Comparison of ENCODE assay signal across 24 cellular contexts in genomic region chr3:60095511-60095910, GRCh38.
"Had no signal": no experiment of that assay in that cellular context is flagged by ENCODE, and none has a peak within 500 bp of the region (broad histone marks: within the 10 kb centered on the region; RNA-seq: fewer than 3 reads in every experiment).

No MANE protein-coding gene starts in this region.

- ATAC-seq: activated T-cell treated with anti-CD3 and anti-CD28 coated beads, Interleukin-2, amount 50 U/mL, for 72 hours; gastroesophageal sphincter; left ventricle myocardium superior; sciatic nerve; stimulated activated naive B cell treated with anti-CD40 and anti-IgM and Interleukin-4, amounts not matched to agents 10 μg/mL and 1 μg/mL and 100 μg/mL, for 72 hours had no signal

- DNase-seq: activated CD4-positive, alpha-beta memory T cell treated with anti-CD3 and anti-CD28 coated beads for 36 hours; activated CD4-positive, alpha-beta T cell treated with anti-CD3 and anti-CD28 coated beads for 4 hours; activated CD4-positive, CD25-positive, alpha-beta regulatory T cell; activated effector memory CD4-positive, alpha-beta T cell treated with Interleukin-2 at 50 U/mL for 16 hours; activated naive CD4-positive, alpha-beta T cell treated with anti-CD3 and anti-CD28 coated beads for 36 hours; activated naive CD8-positive, alpha-beta T cell treated with anti-CD3 and anti-CD28 coated beads, Interleukin-2, amount 10 ng/mL, durations not matched to agents 7 days and 5 days; activated T-cell treated with anti-CD3 and anti-CD28 coated beads, Interleukin-2, amount 50 U/mL, for 72 hours; amniotic stem cell; colonic mucosa; endodermal cell; head of caudate nucleus; left ventricle myocardium superior; mammary epithelial cell; nephron progenitor cell; stimulated activated CD4-positive, alpha-beta T cell treated with anti-CD3 and anti-CD28 coated beads, Interleukin-15, amount 100 ng/mL, for 24 hours; stimulated activated CD4-positive, alpha-beta T cell treated with anti-CD3 and anti-CD28 coated beads, Interleukin-2, amount 100 ng/mL, for 48 hours; stimulated activated CD8-positive, alpha-beta memory T cell treated with anti-CD3 and anti-CD28 coated beads, Interleukin-4, amount 100 ng/mL, for 48 hours; stimulated activated naive B cell treated with anti-CD40 and anti-IgM and Interleukin-4, amounts not matched to agents 10 μg/mL and 1 μg/mL and 100 μg/mL, for 72 hours had no signal

- H3K4me1 ChIP-seq: colonic mucosa, gastroesophageal sphincter, vagina had no signal

- H3K27ac ChIP-seq: colonic mucosa, epithelial cell of prostate, gastroesophageal sphincter, vagina had no signal

- H3K27me3 ChIP-seq: colonic mucosa, gastroesophageal sphincter, vagina had no signal

- H3K4me3 Mint-ChIP-seq: activated CD4-positive, alpha-beta memory T cell treated with anti-CD3 and anti-CD28 coated beads for 36 hours; activated naive CD4-positive, alpha-beta T cell treated with anti-CD3 and anti-CD28 coated beads for 36 hours; activated naive CD8-positive, alpha-beta T cell treated with anti-CD3 and anti-CD28 coated beads, Interleukin-2, amount 10 ng/mL, durations not matched to agents 7 days and 5 days; activated T-cell treated with anti-CD3 and anti-CD28 coated beads, Interleukin-2, amount 50 U/mL, for 72 hours; endodermal cell; nephron progenitor cell; stimulated activated naive B cell treated with anti-CD40 and anti-IgM and Interleukin-4, amounts not matched to agents 10 μg/mL and 1 μg/mL and 100 μg/mL, for 72 hours had no signal

- H3K27me3 Mint-ChIP-seq: activated CD4-positive, alpha-beta memory T cell treated with anti-CD3 and anti-CD28 coated beads for 36 hours; activated naive CD8-positive, alpha-beta T cell treated with anti-CD3 and anti-CD28 coated beads, Interleukin-2, amount 10 ng/mL, durations not matched to agents 7 days and 5 days had no signal

- H3K36me3 Mint-ChIP-seq: activated CD4-positive, alpha-beta memory T cell treated with anti-CD3 and anti-CD28 coated beads for 36 hours had no signal

- H3K4me3 ChIP-seq: colonic mucosa, gastroesophageal sphincter, vagina had no signal

- H3K9me3 ChIP-seq: colonic mucosa, vagina had no signal

- H3K36me3 ChIP-seq: colonic mucosa, gastroesophageal sphincter, vagina had no signal

- FAIRE-seq: bronchial epithelial cell, small intestine had no signal

- H3K9me3 Mint-ChIP-seq: activated CD4-positive, alpha-beta memory T cell treated with anti-CD3 and anti-CD28 coated beads for 36 hours; activated naive CD4-positive, alpha-beta T cell treated with anti-CD3 and anti-CD28 coated beads for 36 hours; endodermal cell had no signal

- H3K27ac Mint-ChIP-seq: activated CD4-positive, alpha-beta memory T cell treated with anti-CD3 and anti-CD28 coated beads for 36 hours; activated naive CD4-positive, alpha-beta T cell treated with anti-CD3 and anti-CD28 coated beads for 36 hours; activated naive CD8-positive, alpha-beta T cell treated with anti-CD3 and anti-CD28 coated beads, Interleukin-2, amount 10 ng/mL, durations not matched to agents 7 days and 5 days; activated T-cell treated with anti-CD3 and anti-CD28 coated beads, Interleukin-2, amount 50 U/mL, for 72 hours; endodermal cell; nephron progenitor cell had no signal
